28 cellular contexts compared by ENCODE assay signal in the genomic region with DNA sequence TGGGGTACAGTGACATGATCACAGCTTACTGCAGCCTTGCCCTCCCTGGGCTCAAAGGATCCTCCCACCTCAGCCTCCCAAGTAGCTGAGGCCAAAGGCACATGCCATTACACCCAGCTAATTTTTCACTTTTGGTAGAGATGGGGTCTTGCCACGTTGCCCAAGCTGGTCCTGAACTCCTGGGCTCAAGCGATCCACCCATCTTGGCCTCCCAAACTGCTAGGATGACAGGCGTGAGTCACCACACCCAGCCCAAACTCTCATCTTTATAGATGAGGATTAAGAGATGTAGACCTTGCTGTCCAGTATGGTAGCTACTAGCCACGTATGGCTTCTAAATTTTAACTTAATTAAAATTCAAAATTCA.
"Had no signal": no experiment of that assay in that cellular context is flagged by ENCODE, and none has a peak within 500 bp of the region (broad histone marks: within the 10 kb centered on the region; RNA-seq: fewer than 3 reads in every experiment).

No MANE protein-coding gene starts in this region.

- FAIRE-seq: colon, endometrium, endothelial cell of umbilical vein, frontal cortex had no signal

- ATAC-seq: effector memory CD8-positive, alpha-beta T cell; esophagus mucosa; foreskin keratinocyte; gastrocnemius medialis; gastroesophageal sphincter; heart left ventricle; heart right ventricle had no signal

- H3K4me3 Mint-ChIP-seq: dendritic cell treated with granulocyte-macrophage colony-stimulating factor and Interleukin-4, amounts not matched to agents 40 ng/mL and 50 ng/mL, for 4 days; effector memory CD8-positive, alpha-beta T cell; endodermal cell had no signal

- H3K27me3 ChIP-seq: colonic mucosa, dorsolateral prefrontal cortex, esophagus muscularis mucosa, esophagus squamous epithelium, gastrocnemius medialis, gastroesophageal sphincter, heart left ventricle, heart right ventricle had no signal

- H3K4me3 ChIP-seq: colonic mucosa, coronary artery, dorsolateral prefrontal cortex, esophagus muscularis mucosa, esophagus squamous epithelium, gastrocnemius medialis, gastroesophageal sphincter, heart left ventricle, heart right ventricle had no signal

- DNase-seq: colonic mucosa; cortex of kidney; dermis blood vessel endothelial cell; dorsolateral prefrontal cortex; effector CD4-positive, alpha-beta T cell; effector CD8-positive, alpha-beta T cell; effector memory CD4-positive, alpha-beta T cell; effector memory CD8-positive, alpha-beta T cell; endodermal cell; esophagus squamous epithelium; foreskin fibroblast; foreskin keratinocyte; foreskin melanocyte; gastrocnemius medialis; glutamatergic neuron; head of caudate nucleus; heart left ventricle; heart right ventricle had no signal

- H3K27ac Mint-ChIP-seq: dendritic cell treated with granulocyte-macrophage colony-stimulating factor and Interleukin-4, amounts not matched to agents 40 ng/mL and 50 ng/mL, for 4 days; endodermal cell had no signal

- H3K27ac ChIP-seq: colonic mucosa, coronary artery, dorsolateral prefrontal cortex, epithelial cell of prostate, esophagus muscularis mucosa, esophagus squamous epithelium, foreskin keratinocyte, gastrocnemius medialis, gastroesophageal sphincter, heart left ventricle, heart right ventricle had no signal

- H3K4me1 ChIP-seq: foreskin keratinocyte had no signal

- H3K9me3 Mint-ChIP-seq: dendritic cell treated with granulocyte-macrophage colony-stimulating factor and Interleukin-4, amounts not matched to agents 40 ng/mL and 50 ng/mL, for 4 days; effector memory CD8-positive, alpha-beta T cell had no signal

- H3K9me3 ChIP-seq: colonic mucosa, esophagus muscularis mucosa, esophagus squamous epithelium, gastrocnemius medialis, gastroesophageal sphincter, heart left ventricle had no signal

- H3K36me3 ChIP-seq: colonic mucosa, esophagus muscularis mucosa, esophagus squamous epithelium, gastrocnemius medialis, gastroesophageal sphincter, heart left ventricle, heart right ventricle had no signal
